Comparison of ENCODE assay signal across 8 cellular contexts in genomic region chr5:93620487-93621339, GRCh38. TPM values are rescaled to one million over a fixed set of nuclear protein-coding genes. Genes with fewer than 3 reads are reported as not detected.
A peak's percentile ranks its signal among the peaks of the same experiment; 100 is the strongest.
DNase-seq lines count a peak whose midpoint lies in the region; FAIRE-seq and TF ChIP-seq lines count a peak whose summit lies in the region.

No MANE protein-coding gene starts in this region.

- H3K4me2 ChIP-seq in KMS-11, result peak overlapping the region; percentile 90

- no peak overlapping the region for H3K27ac Mint-ChIP-seq in activated naive CD4-positive, alpha-beta T cell treated with anti-CD3 and anti-CD28 coated beads, Interleukin-2, amount 50 U/mL, for 24 hours

- peak; percentile 33; the same call in 1 of the 2 replicates for TF ChIP-seq POLR2A in H54 (IDR thresholded peaks at IDR 0.05; ENCODE audit: low read depth, low read length)

- H3K79me2 ChIP-seq in KMS-11 (ENCODE audit: insufficient read depth, low read depth), result no peaks in the 10 kb centered on the region

- no peaks in the 10 kb centered on the region for H4K20me1 ChIP-seq in KMS-11 (ENCODE audit: insufficient read depth)

- peaks cover 30% of the 10 kb centered on the region for H3K4me1 Mint-ChIP-seq in activated naive CD4-positive, alpha-beta T cell treated with anti-CD3 and anti-CD28 coated beads, Interleukin-2, amount 50 U/mL, for 24 hours

- DNase-seq in GF-D8 (lab: John Stamatoyannopoulos, UW), result peak; percentile 13
- peak; percentile 57 for DNase-seq in H54 (ENCODE audit: insufficient read length, low spot score)
- peak; percentile 76 for DNase-seq in RPMI7951 (ENCODE audit: low read depth)
- DNase-seq in glomerular visceral epithelial cell (ENCODE audit: extremely low spot score), result peak; percentile 75
- DNase-seq in occipital lobe (lab: John Stamatoyannopoulos, UW), result peak; percentile 75
- DNase-seq in KG1 (lab: John Stamatoyannopoulos, UW), result no peak

- H3K4me3 Mint-ChIP-seq in activated naive CD4-positive, alpha-beta T cell treated with anti-CD3 and anti-CD28 coated beads, Interleukin-2, amount 50 U/mL, for 24 hours, result peak overlapping the region; percentile 97

- peak; percentile 72 for FAIRE-seq in H54 (lab: Jason Lieb, UNC)

- H3K27ac ChIP-seq in KMS-11, result peak overlapping the region; percentile 37; the same call in 1 of the 2 replicates

- no peaks in the 10 kb centered on the region for H3K27me3 ChIP-seq in KMS-11 (ENCODE audit: insufficient read depth, low read depth)

- no peak overlapping the region for H3K4me3 ChIP-seq in KMS-11 (IDR thresholded peaks at IDR 0.05; ENCODE audit: insufficient read depth, low read depth, low read length)

- H3K9ac ChIP-seq in KMS-11, result peak overlapping the region; percentile 62; the same call in 1 of the 2 replicates

- H3K27me3 Mint-ChIP-seq in activated naive CD4-positive, alpha-beta T cell treated with anti-CD3 and anti-CD28 coated beads, Interleukin-2, amount 50 U/mL, for 24 hours, result peaks cover 23% of the 10 kb centered on the region

- no peaks in the 10 kb centered on the region for H3K9me3 Mint-ChIP-seq in activated naive CD4-positive, alpha-beta T cell treated with anti-CD3 and anti-CD28 coated beads, Interleukin-2, amount 50 U/mL, for 24 hours

- peaks cover 4% of the 10 kb centered on the region for H3K36me3 Mint-ChIP-seq in activated naive CD4-positive, alpha-beta T cell treated with anti-CD3 and anti-CD28 coated beads, Interleukin-2, amount 50 U/mL, for 24 hours

- no peak for TF ChIP-seq CTCF in KMS-11 (conservative IDR thresholded peaks at IDR 0.05; ENCODE audit: low read depth, low read length)

- H3K36me3 ChIP-seq in KMS-11 (ENCODE audit: insufficient read depth), result no peaks in the 10 kb centered on the region

- H2AFZ ChIP-seq in KMS-11 (ENCODE audit: low read depth), result peak overlapping the region; percentile 97

- peaks cover 18% of the 10 kb centered on the region for H3K4me1 ChIP-seq in KMS-11 (ENCODE audit: low read depth, poor library complexity, severe bottlenecking)

RNA-seq across cellular contexts. Expression of gene NR2F1, which starts 37.7 kb away (rescaled TPM):
- 16.4 and 17.1 TPM in 2 replicates for total RNA-seq in RPMI7951 (2014; rRNA removed; shearing (Covaris generic))
- 121 TPM for total RNA-seq in occipital lobe

RNA-seq across cellular contexts. Expression of gene NR2F1-AS1, which starts 39.7 kb away (rescaled TPM):
- total RNA-seq in RPMI7951 (2014; rRNA removed; shearing (Covaris generic)), result 20.9 and 29.2 TPM in 2 replicates
- 109 TPM for total RNA-seq in occipital lobe
